ENCODE assay signal across 8 cellular contexts in the genomic region with DNA sequence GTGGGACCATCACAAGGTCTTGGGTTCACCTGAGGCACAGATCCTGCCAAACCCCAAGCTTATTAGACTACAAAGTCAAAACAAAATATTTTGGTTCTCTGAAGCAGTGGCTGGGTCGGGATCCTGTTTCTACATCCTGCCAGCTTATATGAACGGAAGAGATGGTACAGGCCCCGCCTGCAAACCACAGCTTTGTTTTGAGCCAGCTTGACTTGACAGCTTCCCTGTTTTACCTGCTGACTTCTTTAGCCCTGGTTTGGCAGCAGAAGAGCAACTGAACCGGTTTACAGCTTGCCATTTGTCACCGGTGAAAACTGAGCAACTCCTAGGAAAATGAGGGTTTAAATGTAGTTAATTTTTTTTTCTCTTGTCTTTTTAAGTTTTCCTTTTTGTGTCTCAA. TPM values are rescaled to one million over a fixed set of nuclear protein-coding genes. Genes with fewer than 3 reads are reported as not detected.
DNase-seq lines count a peak whose midpoint lies in the region; ATAC-seq, FAIRE-seq and TF ChIP-seq lines count a peak whose summit lies in the region.

No MANE protein-coding gene starts in this region.

- ATAC-seq in GM18861 (IDR thresholded peaks at IDR 0.05; ENCODE audit: unreplicated experiment) (peak; percentile 63), GM19328 (IDR thresholded peaks at IDR 0.05; ENCODE audit: unreplicated experiment) (no peak)

- dilution Hi-C loops in keratinocyte (cut with MboI; ENCODE audit: extremely low pct_ligation_motif_present, low sequenced_read_pairs): no loop called here

- DNase-seq in HPDE6-E6E7 (ENCODE audit: extremely low spot score) (peak; percentile 85), SKM-1 (lab: John Stamatoyannopoulos, UW; ENCODE audit: unreplicated experiment) (peak; percentile 90), keratinocyte (ENCODE audit: low read depth, low spot score) (no peak), SK-N-DZ (ENCODE audit: low spot score) (no peak)
- peak; percentile 63 for DNase-seq in activated naive CD8-positive, alpha-beta T cell treated with anti-CD3 and anti-CD28 coated beads for 36 hours
- peak; percentile 43 to 52 for DNase-seq in stimulated activated CD8-positive, alpha-beta memory T cell treated with anti-CD3 and anti-CD28 coated beads, Interleukin-7, amount 100 ng/mL, for 4 hours (ENCODE audit: low read depth in 2 of 2)

- H3K36me3 ChIP-seq in keratinocyte (ENCODE audit: control insufficient read depth in 2 of 2, extremely low read depth in 1 of 2, insufficient read depth in 2 of 2, low read length in 2 of 2): peaks cover 1 to 3% of the 10 kb centered on the region in 2 experiments

- peak overlapping the region; percentile 77 for H3K4me3 Mint-ChIP-seq in activated naive CD8-positive, alpha-beta T cell treated with anti-CD3 and anti-CD28 coated beads for 36 hours

- peaks cover 78% of the 10 kb centered on the region for H3K4me1 Mint-ChIP-seq in activated naive CD8-positive, alpha-beta T cell treated with anti-CD3 and anti-CD28 coated beads for 36 hours

- H3K4me2 ChIP-seq in keratinocyte (ENCODE audit: control insufficient read depth, extremely low read depth, insufficient read depth, low read depth, low read length): peak overlapping the region; percentile 83

- H2AFZ ChIP-seq in keratinocyte (ENCODE audit: control insufficient read depth, low read length): peak overlapping the region; percentile 59

- H3K9ac ChIP-seq in keratinocyte (ENCODE audit: control insufficient read depth, extremely low read depth, insufficient read depth, low read length): peak overlapping the region; percentile 62

- H3K27ac Mint-ChIP-seq in activated naive CD8-positive, alpha-beta T cell treated with anti-CD3 and anti-CD28 coated beads for 36 hours: peak overlapping the region; percentile 92

- H3K27me3 ChIP-seq in keratinocyte (ENCODE audit: control insufficient read depth, extremely low read depth, insufficient read depth, low read length): no peaks in the 10 kb centered on the region

- peaks cover 20% of the 10 kb centered on the region for H3K36me3 Mint-ChIP-seq in activated naive CD8-positive, alpha-beta T cell treated with anti-CD3 and anti-CD28 coated beads for 36 hours

- peak overlapping the region; percentile 82 for H3K27ac ChIP-seq in keratinocyte (ENCODE audit: control insufficient read depth, insufficient read depth, low read length)

- H3K4me1 ChIP-seq in keratinocyte (ENCODE audit: control insufficient read depth, extremely low read depth, insufficient read depth, low read length): peaks cover 30% of the 10 kb centered on the region

- TF ChIP-seq CTCF in keratinocyte (optimal IDR thresholded peaks at IDR 0.05 in 1 of 3, IDR thresholded peaks at IDR 0.05 in 1 of 3, conservative IDR thresholded peaks at IDR 0.05 in 1 of 3; ENCODE audit: extremely low read depth in 1 of 3, insufficient read depth in 2 of 3, low read length in 3 of 3): no peak

- H3K4me3 ChIP-seq in keratinocyte (ENCODE audit: control insufficient read depth in 2 of 3, extremely low read depth in 1 of 3, insufficient read depth in 2 of 3, low read depth in 1 of 3, low read length in 3 of 3): peak overlapping the region in 2 of 3 experiments; percentile 46 to 51

- H4K20me1 ChIP-seq in keratinocyte (ENCODE audit: control insufficient read depth, extremely low read depth, insufficient read depth, low read length): no peaks in the 10 kb centered on the region

- no peaks in the 10 kb centered on the region for H3K9me3 ChIP-seq in keratinocyte (ENCODE audit: control insufficient read depth, low read depth, low read length)

- H3K9me3 Mint-ChIP-seq in activated naive CD8-positive, alpha-beta T cell treated with anti-CD3 and anti-CD28 coated beads for 36 hours: no peaks in the 10 kb centered on the region

- no peaks in the 10 kb centered on the region for H3K27me3 Mint-ChIP-seq in activated naive CD8-positive, alpha-beta T cell treated with anti-CD3 and anti-CD28 coated beads for 36 hours

- peaks cover 4% of the 10 kb centered on the region for H3K9me1 ChIP-seq in keratinocyte (ENCODE audit: control insufficient read depth, extremely low read depth, insufficient read depth, low read length)

- FAIRE-seq in keratinocyte (lab: Jason Lieb, UNC): peak; percentile 64

- H3K79me2 ChIP-seq in keratinocyte (ENCODE audit: control insufficient read depth, insufficient read depth, low read length): peaks cover 66% of the 10 kb centered on the region

RNA-seq across cellular contexts. Expression of a gene that starts 11.4 kb away (rescaled TPM):
- total RNA-seq in activated naive CD8-positive, alpha-beta T cell treated with anti-CD3 and anti-CD28 coated beads for 36 hours: 10 to 100 TPM; 58.4 to 61.4 TPM
- 10.0 to 28.4 TPM (median 14.9 TPM) in 3 replicates for polyA plus RNA-seq in keratinocyte
- 16.8 TPM for polyA plus RNA-seq in keratinocyte (2011; ENCODE audit: low read depth)
- 29.3 and 37.5 TPM in 2 replicates for polyA plus RNA-seq in keratinocyte (2011; cell fraction: cytosol; rRNA removed)
- 37.5 and 40.4 TPM in 2 replicates for polyA plus RNA-seq in keratinocyte (2011; cell fraction: nucleus; rRNA removed)
- polyA plus RNA-seq in keratinocyte (2012; ENCODE audit: low replicate concordance): 13.9 and 37.6 TPM in 2 replicates
- polyA minus RNA-seq in keratinocyte: 31.0 to 109 TPM (median 49.4 TPM) in 3 replicates
- 54.3 TPM for polyA minus RNA-seq in keratinocyte (2011; cell fraction: cytosol; rRNA and poly(A)+ RNA removed)
- 38.6 and 61.4 TPM in 2 replicates for polyA minus RNA-seq in keratinocyte (2011; cell fraction: nucleus; rRNA and poly(A)+ RNA removed)
- polyA plus RNA-seq in SK-N-DZ (2014; cell fraction: cytosol; rRNA removed): 5.9 and 6.4 TPM in 2 replicates
- polyA plus RNA-seq in SK-N-DZ (2014; cell fraction: nucleus; rRNA removed): 3.2 and 7.8 TPM in 2 replicates

RNA-seq across cellular contexts. Expression of a gene that starts 29.3 kb away (rescaled TPM):
- total RNA-seq in activated naive CD8-positive, alpha-beta T cell treated with anti-CD3 and anti-CD28 coated beads for 36 hours: 100 to 1,000 TPM; 268 TPM
- 41.9 to 121 TPM (median 73.0 TPM) in 3 replicates for polyA plus RNA-seq in keratinocyte
- polyA plus RNA-seq in keratinocyte (2011; ENCODE audit: low read depth): 344 TPM
- polyA plus RNA-seq in keratinocyte (2011; cell fraction: cytosol; rRNA removed): 80.1 and 110 TPM in 2 replicates
- 118 TPM in 2 replicates for polyA plus RNA-seq in keratinocyte (2011; cell fraction: nucleus; rRNA removed)
- polyA plus RNA-seq in keratinocyte (2012; ENCODE audit: low replicate concordance): 102 and 141 TPM in 2 replicates
- 34.8 to 73.7 TPM (median 37.9 TPM) in 3 replicates for polyA minus RNA-seq in keratinocyte
- 52.9 TPM for polyA minus RNA-seq in keratinocyte (2011; cell fraction: cytosol; rRNA and poly(A)+ RNA removed)
- 27.6 and 43.1 TPM in 2 replicates for polyA minus RNA-seq in keratinocyte (2011; cell fraction: nucleus; rRNA and poly(A)+ RNA removed)
- polyA plus RNA-seq in SK-N-DZ (2014; cell fraction: cytosol; rRNA removed): 164 and 178 TPM in 2 replicates
- 157 and 172 TPM in 2 replicates for polyA plus RNA-seq in SK-N-DZ (2014; cell fraction: nucleus; rRNA removed)

RNA-seq across cellular contexts. Expression of a gene that starts 32.5 kb away (rescaled TPM):
- total RNA-seq in activated naive CD8-positive, alpha-beta T cell treated with anti-CD3 and anti-CD28 coated beads for 36 hours: under 1 TPM; 0.70 to 0.95 TPM
- polyA plus RNA-seq in keratinocyte: not detected in 3 replicates
- not detected for polyA plus RNA-seq in keratinocyte (2011; ENCODE audit: low read depth)
- polyA plus RNA-seq in keratinocyte (2011; cell fraction: cytosol; rRNA removed): not detected in 2 replicates
- polyA plus RNA-seq in keratinocyte (2011; cell fraction: nucleus; rRNA removed): not detected in 2 replicates
- polyA plus RNA-seq in keratinocyte (2012; ENCODE audit: low replicate concordance): 0.07 TPM in 1 of 2 replicates, not detected in the other
- polyA minus RNA-seq in keratinocyte: not detected in 3 replicates
- polyA minus RNA-seq in keratinocyte (2011; cell fraction: cytosol; rRNA and poly(A)+ RNA removed): not detected
- polyA minus RNA-seq in keratinocyte (2011; cell fraction: nucleus; rRNA and poly(A)+ RNA removed): not detected in 2 replicates
- 7.4 and 9.0 TPM in 2 replicates for polyA plus RNA-seq in SK-N-DZ (2014; cell fraction: cytosol; rRNA removed)
- 12.0 and 12.5 TPM in 2 replicates for polyA plus RNA-seq in SK-N-DZ (2014; cell fraction: nucleus; rRNA removed)

RNA-seq across cellular contexts. Expression of a gene that starts 55.2 kb away (rescaled TPM):
- not detected for total RNA-seq in activated naive CD8-positive, alpha-beta T cell treated with anti-CD3 and anti-CD28 coated beads for 36 hours
- 0.07 TPM in 1 of 3 replicates, not detected in the others for polyA plus RNA-seq in keratinocyte
- not detected for polyA plus RNA-seq in keratinocyte (2011; ENCODE audit: low read depth)
- polyA plus RNA-seq in keratinocyte (2011; cell fraction: cytosol; rRNA removed): not detected in 2 replicates
- polyA plus RNA-seq in keratinocyte (2011; cell fraction: nucleus; rRNA removed): not detected in 2 replicates
- 0.17 TPM in 1 of 2 replicates, not detected in the other for polyA plus RNA-seq in keratinocyte (2012; ENCODE audit: low replicate concordance)
- not detected in 3 replicates for polyA minus RNA-seq in keratinocyte
- polyA minus RNA-seq in keratinocyte (2011; cell fraction: cytosol; rRNA and poly(A)+ RNA removed): not detected
- polyA minus RNA-seq in keratinocyte (2011; cell fraction: nucleus; rRNA and poly(A)+ RNA removed): not detected in 2 replicates
- not detected in 2 replicates for polyA plus RNA-seq in SK-N-DZ (2014; cell fraction: cytosol; rRNA removed)
- not detected in 2 replicates for polyA plus RNA-seq in SK-N-DZ (2014; cell fraction: nucleus; rRNA removed)

Comparison
In these comparisons a context has a peak if more than half of its experiments do, and no peak if none do; other contexts are left out.
1. DNase-seq: peak in HPDE6-E6E7 (single experiment), SKM-1 (single experiment), activated naive CD8-positive, alpha-beta T cell treated with anti-CD3 and anti-CD28 coated beads for 36 hours (single experiment) and stimulated activated CD8-positive, alpha-beta memory T cell treated with anti-CD3 and anti-CD28 coated beads, Interleukin-7, amount 100 ng/mL, for 4 hours (2 of 2); none in keratinocyte (single experiment) and SK-N-DZ (single experiment).